In the genomic region with DNA sequence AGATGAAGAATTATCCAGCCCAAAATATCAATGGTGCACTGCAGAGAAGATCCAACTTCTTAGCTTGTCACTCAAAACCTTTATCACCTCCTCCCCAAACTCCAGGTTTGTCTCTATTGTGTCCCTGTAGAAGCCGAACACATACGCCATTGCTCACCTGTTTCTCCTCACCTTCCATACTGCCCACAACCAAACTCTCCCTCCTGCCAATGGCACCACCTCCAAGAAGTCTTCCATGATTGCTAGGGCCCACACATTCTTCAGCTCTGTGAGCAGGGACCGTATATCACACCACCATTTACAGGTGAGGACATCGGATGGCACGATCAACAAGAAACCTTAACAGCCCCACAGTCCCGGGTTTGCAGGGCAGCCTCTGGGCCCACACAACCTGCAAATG, we compare ENCODE assay signal across 12 cellular contexts. TPM values are rescaled to one million over a fixed set of nuclear protein-coding genes. Genes with fewer than 3 reads are reported as not detected.
DNase-seq lines count a peak whose midpoint lies in the region; ATAC-seq and TF ChIP-seq lines count a peak whose summit lies in the region.
"Had no signal": no experiment of that assay in that cellular context is flagged by ENCODE, and none has a peak within 500 bp of the region (broad histone marks: within the 10 kb centered on the region; RNA-seq: fewer than 3 reads in every experiment).

No MANE protein-coding gene starts in this region.

- 87% methylated on average over 6 of the region's 6 CpGs for WGBS in suprapubic skin

- TF ChIP-seq CTCF in glutamatergic neuron (IDR thresholded peaks at IDR 0.05; ENCODE audit: partially characterized antibody, unreplicated experiment) (no peak), suprapubic skin (IDR thresholded peaks at IDR 0.05) (no peak)

- ATAC-seq in HG03442 (IDR thresholded peaks at IDR 0.05; ENCODE audit: unreplicated experiment): no peak
- ATAC-seq: Panc1 had no signal

- in situ Hi-C loops in ACHN (cut with HindIII; ENCODE audit: low pct_ligation_motif_present, low pct_unique_long_range_greater_than_20kb, low sequenced_read_pairs): no loop called here

- peak overlapping the region; percentile 84 for H3K27ac Mint-ChIP-seq in activated CD4-positive, alpha-beta T cell treated with anti-CD3 and anti-CD28 coated beads, Interleukin-2, amount 10 ng/mL, durations not matched to agents 24 days and 14 days
- H3K27ac Mint-ChIP-seq in glutamatergic neuron (ENCODE audit: unreplicated experiment): no peak overlapping the region

- no peak for TF ChIP-seq EP300 in suprapubic skin (IDR thresholded peaks at IDR 0.05)

- no peaks in the 10 kb centered on the region for H3K9me3 Mint-ChIP-seq in activated CD4-positive, alpha-beta T cell treated with anti-CD3 and anti-CD28 coated beads, Interleukin-2, amount 10 ng/mL, durations not matched to agents 24 days and 14 days
- H3K9me3 Mint-ChIP-seq in glutamatergic neuron (ENCODE audit: unreplicated experiment): peaks cover 1% of the 10 kb centered on the region

- intact Hi-C loops in activated CD4-positive, alpha-beta T cell treated with anti-CD3 and anti-CD28 coated beads, Interleukin-2, amount 10 ng/mL, durations not matched to agents 24 days and 14 days (cut with micrococcal nuclease): no loop called here

- H3K27me3 Mint-ChIP-seq in activated CD4-positive, alpha-beta T cell treated with anti-CD3 and anti-CD28 coated beads, Interleukin-2, amount 10 ng/mL, durations not matched to agents 24 days and 14 days: no peaks in the 10 kb centered on the region
- peaks cover 7% of the 10 kb centered on the region for H3K27me3 Mint-ChIP-seq in glutamatergic neuron (ENCODE audit: unreplicated experiment)

- no peaks in the 10 kb centered on the region for H3K36me3 ChIP-seq in SJCRH30
- no peaks in the 10 kb centered on the region for H3K36me3 ChIP-seq in suprapubic skin

- no peaks in the 10 kb centered on the region for H3K27me3 ChIP-seq in SJCRH30
- no peaks in the 10 kb centered on the region for H3K27me3 ChIP-seq in suprapubic skin

- H3K9me3 ChIP-seq in SJCRH30 (replicated peaks) (no peaks in the 10 kb centered on the region), suprapubic skin (no peaks in the 10 kb centered on the region)

- no peak for TF ChIP-seq POLR2A in suprapubic skin (IDR thresholded peaks at IDR 0.05)

- peak overlapping the region; percentile 100 for H3K4me3 Mint-ChIP-seq in activated CD4-positive, alpha-beta T cell treated with anti-CD3 and anti-CD28 coated beads, Interleukin-2, amount 10 ng/mL, durations not matched to agents 24 days and 14 days
- peak overlapping the region; percentile 6 for H3K4me3 Mint-ChIP-seq in glutamatergic neuron (ENCODE audit: unreplicated experiment)

- H3K4me1 ChIP-seq in SJCRH30 (peaks cover 62% of the 10 kb centered on the region), suprapubic skin (peaks cover 14% of the 10 kb centered on the region)

- peaks cover 39% of the 10 kb centered on the region for H3K36me3 Mint-ChIP-seq in activated CD4-positive, alpha-beta T cell treated with anti-CD3 and anti-CD28 coated beads, Interleukin-2, amount 10 ng/mL, durations not matched to agents 24 days and 14 days (ENCODE audit: low read depth)
- H3K36me3 Mint-ChIP-seq in glutamatergic neuron (ENCODE audit: unreplicated experiment): no peaks in the 10 kb centered on the region

- H3K4me1 Mint-ChIP-seq in activated CD4-positive, alpha-beta T cell treated with anti-CD3 and anti-CD28 coated beads, Interleukin-2, amount 10 ng/mL, durations not matched to agents 24 days and 14 days: peaks cover 80% of the 10 kb centered on the region
- peaks cover 18% of the 10 kb centered on the region for H3K4me1 Mint-ChIP-seq in glutamatergic neuron (ENCODE audit: low read depth, unreplicated experiment)

- DNase-seq in activated CD4-positive, alpha-beta T cell treated with anti-CD3 and anti-CD28 coated beads, Interleukin-2, amount 10 ng/mL, durations not matched to agents 24 days and 14 days: no peak
- no peak for DNase-seq in activated CD4-positive, alpha-beta T cell treated with anti-CD3 and anti-CD28 coated beads for 4 hours
- DNase-seq in SJCRH30 (no peak), glutamatergic neuron (no peak), suprapubic skin (ENCODE audit: low spot score in 2 of 2) (no peak), 8988T (no peak), ACHN (no peak)

- H3K4me3 ChIP-seq in SJCRH30 (no peak overlapping the region), suprapubic skin (peak overlapping the region; percentile 41)

- H3K27ac ChIP-seq in SJCRH30 (peak overlapping the region; percentile 95), suprapubic skin (no peak overlapping the region)

RNA-seq across cellular contexts. Expression of a gene that starts 2.2 kb away (rescaled TPM):
- total RNA-seq in activated CD4-positive, alpha-beta T cell treated with anti-CD3 and anti-CD28 coated beads, Interleukin-2, amount 10 ng/mL, durations not matched to agents 24 days and 14 days: 178 and 179 TPM in 2 replicates
- total RNA-seq in SJCRH30 (2014; rRNA removed; shearing (Covaris generic)): 31.5 and 34.9 TPM in 2 replicates
- 0.56 TPM for total RNA-seq in glutamatergic neuron (ENCODE audit: unreplicated experiment)
- 10 to 100 TPM in 3 of 4 donors, 1 to 10 TPM in 1; 9.9 to 13.7 (median 12.2) TPM for total RNA-seq in suprapubic skin
- total RNA-seq: A673, G401, renal cortical epithelial cell had no signal

RNA-seq across cellular contexts. Expression of a gene that starts 31.9 kb away (rescaled TPM):
- 0.50 and 0.54 TPM in 2 replicates for total RNA-seq in activated CD4-positive, alpha-beta T cell treated with anti-CD3 and anti-CD28 coated beads, Interleukin-2, amount 10 ng/mL, durations not matched to agents 24 days and 14 days
- 0.47 and 0.89 TPM in 2 replicates for total RNA-seq in SJCRH30 (2014; rRNA removed; shearing (Covaris generic))
- 0.22 TPM for total RNA-seq in glutamatergic neuron (ENCODE audit: unreplicated experiment)
- total RNA-seq in suprapubic skin: under 1 TPM in 1 of 4 donors, not detected in 3; 0.98 TPM
- total RNA-seq: A673, renal cortical epithelial cell had no signal
